ENCODE assay signal across 8 cellular contexts in the genomic region with DNA sequence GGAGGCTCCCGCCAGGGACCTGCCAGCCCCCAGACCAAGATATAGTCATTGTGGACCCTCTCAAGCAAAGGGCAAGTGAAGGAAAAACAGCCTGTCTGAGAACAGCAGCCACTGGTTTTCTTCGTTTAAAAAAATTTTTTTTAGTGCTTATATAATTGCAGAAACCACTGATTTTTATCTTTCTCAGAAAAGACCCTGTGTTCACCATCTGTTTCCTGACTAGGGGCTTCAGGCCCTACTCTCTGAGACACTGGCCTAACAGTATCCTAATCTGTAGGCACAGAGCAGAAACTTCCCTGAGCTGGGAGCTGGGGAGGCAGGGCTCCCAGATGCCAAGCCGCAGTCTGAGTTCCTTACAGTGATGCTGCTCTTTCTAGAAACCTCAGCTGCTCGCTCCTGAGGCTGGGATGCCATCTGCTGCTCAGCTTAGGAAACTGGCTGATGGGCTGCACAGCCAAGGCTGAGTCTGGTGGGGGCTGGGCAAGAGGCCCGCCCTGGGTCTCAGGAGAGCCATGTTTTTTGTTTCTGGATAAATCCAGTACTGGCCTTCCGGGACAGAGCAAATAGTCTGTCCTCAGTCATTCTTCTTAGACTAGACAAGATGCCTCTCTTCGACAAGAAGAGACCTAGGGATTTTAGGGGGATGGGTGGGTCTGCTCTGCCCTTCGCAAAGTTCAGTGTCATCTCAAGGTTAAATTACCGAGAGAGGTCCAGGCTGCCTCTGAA. TPM values are rescaled to one million over a fixed set of nuclear protein-coding genes. Genes with fewer than 3 reads are reported as not detected.
DNase-seq lines count a peak whose midpoint lies in the region; ATAC-seq and TF ChIP-seq lines count a peak whose summit lies in the region.

No MANE protein-coding gene starts in this region.

- no TSS peak for BruUV-seq in HCT116 (replicated peaks; lab: Mats Ljungman, UMichigan)

- no peaks in the 10 kb centered on the region for H3K79me2 ChIP-seq in HCT116 (ENCODE audit: insufficient read depth, low read length)

- no peak overlapping the region for H3K9ac ChIP-seq in HCT116 (ENCODE audit: low read length)

- TF ChIP-seq POLR2A in HCT116 (IDR thresholded peaks at IDR 0.05; ENCODE audit: borderline replicate concordance, extremely low read depth, insufficient read depth, insufficient read length) (no peak), vagina (IDR thresholded peaks at IDR 0.05) (no peak)

- H4K20me1 ChIP-seq in HCT116 (ENCODE audit: insufficient read depth), result no peaks in the 10 kb centered on the region

- CTCF ChIA-PET in HCT116 (lab: Charles Lee), result interaction anchor here (0.7 to 1.1 kb wide), 5 partner anchors 10 to 683 kb away, joined by 3 to 6 read pairs (median 4); no protein-coding TSS in a partner anchor

- H3K4me1 ChIP-seq in HCT116 (ENCODE audit: control insufficient read depth in 1 of 2, insufficient read depth in 2 of 2, low read length in 2 of 2) (peaks cover 0 to 11% of the 10 kb centered on the region in 2 experiments; a peak in 3 of 4 replicates), cardiac muscle cell (ENCODE audit: low read depth) (peaks cover 9% of the 10 kb centered on the region), vagina (peaks cover 9% of the 10 kb centered on the region)

- peak; percentile 61 for DNase-seq in DMS79 treated with DMSO at 0.1 percent for 48 hours (lab: John Stamatoyannopoulos, UW)
- peak; percentile 83 for DNase-seq in HCT116 (ENCODE audit: low read depth, low spot score)
- peak; percentile 52 for DNase-seq in NCI-H1105 (lab: John Stamatoyannopoulos, UW)
- DNase-seq in SKM-1 treated with dmso at 0.1 percent for 144 hours (lab: John Stamatoyannopoulos, UW; ENCODE audit: unreplicated experiment), result peak; percentile 78
- DNase-seq in activated naive CD8-positive, alpha-beta T cell treated with anti-CD3 and anti-CD28 coated beads, Interleukin-2, amount 50 U/mL, for 16 hours (ENCODE audit: low read depth, low spot score), result peak; percentile 63
- peak; percentile 94 to 96 for DNase-seq in cardiac muscle cell (ENCODE audit: low read depth in 1 of 2, low spot score in 1 of 2)
- DNase-seq in posterior vena cava (ENCODE audit: low spot score), result peak; percentile 95
- peak in 1 of 2 donors; percentile 93 for DNase-seq in vagina (ENCODE audit: extremely low spot score in 2 of 2)

- H3K4me2 ChIP-seq in HCT116 (ENCODE audit: low read length), result peak overlapping the region; percentile 14; the same call in 1 of the 2 replicates

- H3K9me2 ChIP-seq in HCT116 (ENCODE audit: insufficient read depth), result no peaks in the 10 kb centered on the region

- intact Hi-C loops in HCT116 (cut with micrococcal nuclease), result loop anchor here (1.0 to 10.0 kb wide), 6 partner anchors 126 to 808 kb away; partner anchors contain the start of gene CTNNA1
- intact Hi-C loops in posterior vena cava (cut with DNase I), result loop anchor here in 1 of 2 donors (5.0 to 10.0 kb wide), 4 partner anchors 170 to 688 kb away; partner anchors contain the start of gene HSPA9
- intact Hi-C loops in vagina (cut with DNase I), result loop anchor here (10.0 kb wide), 1 partner anchor 158 kb away; no protein-coding TSS in a partner anchor

- RAD21 ChIA-PET in HCT116 (lab: Charles Lee; ENCODE audit: low non-redundant PET in 1 of 2, low total read pairs in 2 of 2, uncharacterized antibody in 2 of 2, unreplicated experiment in 2 of 2), result interaction anchor here (1.1 kb wide), 2 partner anchors 622 to 683 kb away, joined by 3 to 4 read pairs; no protein-coding TSS in a partner anchor

- H3K27ac ChIP-seq in HCT116 (ENCODE audit: low read depth, low read length) (no peak overlapping the region), cardiac muscle cell (no peak overlapping the region), vagina (peak overlapping the region; percentile 26)

- H3K27me3 ChIP-seq in HCT116 (ENCODE audit: insufficient read depth, low read length) (no peaks in the 10 kb centered on the region), cardiac muscle cell (no peaks in the 10 kb centered on the region), vagina (no peaks in the 10 kb centered on the region)

- TF ChIP-seq CTCF in HCT116 (IDR thresholded peaks at IDR 0.05 in 2 of 3, conservative IDR thresholded peaks at IDR 0.05 in 1 of 3; ENCODE audit: borderline replicate concordance in 1 of 3, insufficient read depth in 1 of 3, low read depth in 2 of 3, low read length in 2 of 3), result peak; percentile 85 to 94 (median 86)
- peak; percentile 95 for TF ChIP-seq CTCF in cardiac muscle cell (IDR thresholded peaks at IDR 0.05; ENCODE audit: low read depth, low read length)
- TF ChIP-seq CTCF in vagina (IDR thresholded peaks at IDR 0.05), result peak; percentile 40 to 85 (median 70)

- ATAC-seq in HCT116, result peak; percentile 99

- H3K36me3 ChIP-seq in HCT116 (ENCODE audit: control insufficient read depth in 1 of 2, insufficient read depth in 2 of 2, low read length in 2 of 2), result no peaks in the 10 kb centered on the region
- no peaks in the 10 kb centered on the region for H3K36me3 ChIP-seq in cardiac muscle cell
- no peaks in the 10 kb centered on the region for H3K36me3 ChIP-seq in vagina

- no peaks in the 10 kb centered on the region for H3K9me3 ChIP-seq in HCT116 (ENCODE audit: control insufficient read depth in 1 of 2, insufficient read depth in 1 of 2, low read depth in 1 of 2, low read length in 2 of 2)
- no peaks in the 10 kb centered on the region for H3K9me3 ChIP-seq in cardiac muscle cell (ENCODE audit: low read depth)
- H3K9me3 ChIP-seq in vagina, result no peaks in the 10 kb centered on the region

- H3K4me3 ChIP-seq in HCT116 (replicated peaks in 1 of 2; ENCODE audit: low read depth in 1 of 2, low read length in 2 of 2) (no peak overlapping the region), cardiac muscle cell (no peak overlapping the region), vagina (no peak overlapping the region)

- POLR2A ChIA-PET in HCT116 (lab: Charles Lee), result interaction anchor here (0.6 to 1.3 kb wide), 3 partner anchors 9 to 11 kb away, joined by 3 read pairs; no protein-coding TSS in a partner anchor

- H2AFZ ChIP-seq in HCT116 (ENCODE audit: low read depth, low read length, poor library complexity, severe bottlenecking), result peak overlapping the region; percentile 87

- peak; percentile 99 for TF ChIP-seq RAD21 in HCT116 (IDR thresholded peaks at IDR 0.05; ENCODE audit: low read depth)

TF ChIP-seq in HCT116, 20 proteins besides CTCF, POLR2A, EP300 and RAD21:
- TF ChIP-seq JUND (IDR thresholded peaks at IDR 0.05) (no peak), YY1 (IDR thresholded peaks at IDR 0.05; ENCODE audit: extremely low read depth, insufficient replicate concordance, low read depth, low read length) (peak; percentile 64), CBX3 (IDR thresholded peaks at IDR 0.05; ENCODE audit: low read depth) (peak; percentile 40; the same call in 1 of the 2 replicates), EZH2 (IDR thresholded peaks at IDR 0.05) (no peak), SRF (IDR thresholded peaks at IDR 0.05; ENCODE audit: low read depth) (no peak), EZH2phosphoT487 (IDR thresholded peaks at IDR 0.05; ENCODE audit: borderline replicate concordance) (no peak)
TF ChIP-seq in HCT116: peak in this region for 2.

RNA-seq across cellular contexts. Expression of gene MATR3, which starts 31.0 kb away (rescaled TPM):
- total RNA-seq in HCT116 (2021; ENCODE audit: unreplicated experiment), result 123 TPM
- polyA plus RNA-seq in HCT116 (2012), result 64.6 and 94.3 TPM in 2 replicates
- total RNA-seq in cardiac muscle cell, result 237 and 293 TPM in 2 replicates
- 344 and 399 TPM in 2 replicates for polyA plus RNA-seq in cardiac muscle cell
- 100 to 1,000 TPM; 139 to 148 TPM for total RNA-seq in posterior vena cava
- 126 TPM for total RNA-seq in vagina
